29 cellular contexts compared by ENCODE assay signal in the genomic region with DNA sequence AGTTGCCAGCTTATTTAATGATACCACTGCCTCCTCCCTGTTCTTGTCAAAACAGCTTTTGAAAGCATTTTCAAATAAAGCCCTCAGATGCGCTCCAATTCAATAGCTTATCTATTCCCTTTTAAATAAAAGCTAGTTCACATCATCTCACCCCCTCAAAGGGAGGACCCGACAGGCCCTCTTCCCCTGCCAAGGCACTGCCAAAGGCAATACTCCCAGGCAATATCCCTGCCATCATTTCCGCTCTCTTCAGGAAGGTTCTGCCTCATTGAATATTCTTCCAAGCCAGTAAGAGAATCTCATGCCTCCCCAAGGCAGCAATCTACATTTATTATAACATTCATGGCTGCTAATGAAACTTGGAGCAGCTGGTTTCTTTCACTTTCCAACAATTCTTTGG.
"Had no signal": no experiment of that assay in that cellular context is flagged by ENCODE, and none has a peak within 500 bp of the region (broad histone marks: within the 10 kb centered on the region; RNA-seq: fewer than 3 reads in every experiment).

No MANE protein-coding gene starts in this region.

- ATAC-seq: gastrocnemius medialis, left colon, natural killer cell, T-cell had no signal

- H3K79me2 ChIP-seq: hepatocyte had no signal

- H2AFZ ChIP-seq: hepatocyte had no signal

- H3K4me2 ChIP-seq: hepatocyte had no signal

- H3K27me3 ChIP-seq: adrenal gland, body of pancreas, cardiac muscle cell, colonic mucosa, gastrocnemius medialis, hepatocyte, neutrophil, ovary, transverse colon had no signal

- H3K4me1 ChIP-seq: colonic mucosa, gastrocnemius medialis, prostate gland, transverse colon had no signal

- FAIRE-seq: keratinocyte, urothelium cell line had no signal

- DNase-seq: activated CD4-positive, alpha-beta T cell treated with anti-CD3 and anti-CD28 coated beads for 48 hours; activated CD4-positive, alpha-beta T cell treated with anti-CD3 and anti-CD28 coated beads, Interleukin-2, amount 50 U/mL, for 48 hours; activated CD8-positive, alpha-beta memory T cell treated with anti-CD3 and anti-CD28 coated beads for 24 hours; activated effector memory CD4-positive, alpha-beta T cell treated with Interleukin-2 at 50 U/mL for 16 hours; activated naive CD4-positive, alpha-beta T cell treated with Interleukin-2 at 50 U/mL for 16 hours; activated naive CD8-positive, alpha-beta T cell treated with anti-CD3 and anti-CD28 coated beads for 36 hours; aorta; body of pancreas; cerebellar nuclear complex; colonic mucosa; effector CD8-positive, alpha-beta T cell; gastrocnemius medialis; left colon; mesendoderm; natural killer cell; ovary; stimulated activated CD4-positive, alpha-beta T cell treated with anti-CD3 and anti-CD28 coated beads, Interleukin-15, amount 100 ng/mL, for 24 hours; stimulated activated CD4-positive, alpha-beta T cell treated with anti-CD3 and anti-CD28 coated beads, Interleukin-2, amount 100 ng/mL, for 24 hours; stimulated activated naive CD4-positive, alpha-beta T cell treated with Interleukin-2 at 50 U/mL for 16 hours; T-cell; transverse colon had no signal

- H3K9me3 ChIP-seq: adrenal gland, body of pancreas, colonic mucosa, gastrocnemius medialis, neutrophil, ovary, prostate gland, transverse colon had no signal

- H3K4me3 ChIP-seq: adrenal gland, body of pancreas, cardiac muscle cell, colonic mucosa, gastrocnemius medialis, hepatocyte, lung, ovary, prostate gland, transverse colon had no signal

- H3K27ac ChIP-seq: adrenal gland, cardiac muscle cell, colonic mucosa, gastrocnemius medialis, hepatocyte, neutrophil, ovary, prostate gland, transverse colon had no signal

- H3K36me3 ChIP-seq: adrenal gland, cardiac muscle cell, colonic mucosa, gastrocnemius medialis, neutrophil, ovary, prostate gland, transverse colon had no signal
